In the genomic region with DNA sequence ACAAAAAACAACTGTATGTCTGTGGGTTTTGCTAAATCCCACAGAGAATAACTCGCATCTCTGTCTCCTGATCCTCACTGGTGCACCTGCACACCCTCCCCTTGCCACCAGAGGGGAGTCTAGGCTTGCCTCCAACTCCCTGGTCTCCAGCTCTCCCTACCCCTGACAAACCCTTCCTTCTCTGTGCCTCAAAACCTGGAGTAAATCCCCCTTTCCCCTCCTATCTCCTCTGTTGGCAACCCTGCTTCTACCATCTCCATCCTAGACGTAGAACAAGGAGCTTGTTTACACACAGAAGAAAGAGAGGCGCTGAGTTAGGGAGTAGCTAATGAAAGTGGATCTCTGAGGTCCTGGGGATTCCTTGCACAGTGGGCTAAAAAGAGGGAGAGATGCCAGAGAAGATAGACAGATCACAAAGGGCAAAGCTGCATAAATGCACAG, we compare ENCODE assay signal across 8 cellular contexts. TPM values are rescaled to one million over a fixed set of nuclear protein-coding genes. Genes with fewer than 3 reads are reported as not detected.
A peak's percentile ranks its signal among the peaks of the same experiment; 100 is the strongest.
DNase-seq lines count a peak whose midpoint lies in the region; ATAC-seq lines count a peak whose summit lies in the region.

No MANE protein-coding gene starts in this region.

- ATAC-seq in HG02981 (IDR thresholded peaks at IDR 0.05; ENCODE audit: unreplicated experiment), result peak; percentile 56
- peak; percentile 84 for ATAC-seq in stimulated activated naive CD8-positive, alpha-beta T cell treated with anti-CD3 and anti-CD28 coated beads, Interleukin-15, Interleukin-2, amounts not matched to agents 100 U/mL and 50 U/mL, for 24 hours
- no peak for ATAC-seq in GM21367 (IDR thresholded peaks at IDR 0.05; ENCODE audit: unreplicated experiment)

- peak; percentile 78 for DNase-seq in GM03348 (ENCODE audit: low spot score)
- peak; percentile 66 for DNase-seq in NCI-H345 (lab: John Stamatoyannopoulos, UW)
- peak; percentile 48 for DNase-seq in activated CD4-positive, CD25-positive, alpha-beta regulatory T cell treated with anti-CD3 and anti-CD28 coated beads, Interleukin-2, amount 50 U/mL, for 72 hours
- peak; percentile 83 for DNase-seq in dermis blood vessel endothelial cell
- DNase-seq in lung microvascular endothelial cell (ENCODE audit: low read depth in 2 of 2), result peak; percentile 74 to 81
- peak; percentile 72 for DNase-seq in stimulated activated naive CD8-positive, alpha-beta T cell treated with anti-CD3 and anti-CD28 coated beads, Interleukin-15, Interleukin-2, amounts not matched to agents 100 U/mL and 50 U/mL, for 24 hours

RNA-seq across cellular contexts. Expression of gene MBLAC1, which starts 6.0 kb away (rescaled TPM):
- total RNA-seq in dermis blood vessel endothelial cell (2.4 and 3.7 TPM in 2 replicates), lung microvascular endothelial cell (2.0 and 2.4 TPM in 2 replicates)

RNA-seq across cellular contexts. Expression of gene CNPY4, which starts 13.3 kb away (rescaled TPM):
- total RNA-seq in dermis blood vessel endothelial cell (31.2 and 39.5 TPM in 2 replicates), lung microvascular endothelial cell (23.1 and 26.2 TPM in 2 replicates)

RNA-seq across cellular contexts. Expression of gene TAF6, which starts 13.6 kb away (rescaled TPM):
- total RNA-seq in dermis blood vessel endothelial cell (37.1 and 78.6 TPM in 2 replicates), lung microvascular endothelial cell (17.0 and 20.8 TPM in 2 replicates)

RNA-seq across cellular contexts. Expression of gene LAMTOR4, which starts 16.0 kb away (rescaled TPM):
- total RNA-seq in dermis blood vessel endothelial cell (55.1 and 133 TPM in 2 replicates), lung microvascular endothelial cell (96.6 and 125 TPM in 2 replicates)

RNA-seq across cellular contexts. Expression of gene TRAPPC14, which starts 25.8 kb away (rescaled TPM):
- 4.1 and 4.7 TPM in 2 replicates for total RNA-seq in dermis blood vessel endothelial cell
- total RNA-seq in lung microvascular endothelial cell, result 3.9 and 6.0 TPM in 2 replicates
